2 cellular contexts compared by ENCODE assay signal in genomic region chr5:173301695-173302545, GRCh38.
TF ChIP-seq lines count a peak whose summit lies in the region.

No MANE protein-coding gene starts in this region.

TF ChIP-seq in Ishikawa, 13 proteins besides CTCF, POLR2A, EP300 and RAD21:
- no peak for TF ChIP-seq MAX (IDR thresholded peaks at IDR 0.05)
- TF ChIP-seq USF1 (IDR thresholded peaks at IDR 0.05) = no peak
- no peak for TF ChIP-seq TAF1 (IDR thresholded peaks at IDR 0.05; ENCODE audit: low read depth)
- peak; percentile 73; the same call in 1 of the 2 replicates for TF ChIP-seq ZBTB7A (IDR thresholded peaks at IDR 0.05; ENCODE audit: low read depth)
- TF ChIP-seq TEAD4 (IDR thresholded peaks at IDR 0.05) = no peak
- no peak for TF ChIP-seq CREB1 (IDR thresholded peaks at IDR 0.05; ENCODE audit: low read depth)
- no peak for TF ChIP-seq EGR1 (IDR thresholded peaks at IDR 0.05)
- TF ChIP-seq NFIC (IDR thresholded peaks at IDR 0.05) = peak; percentile 98; the same call in 1 of the 2 replicates

TF ChIP-seq in H1, 55 proteins besides CTCF, POLR2A, EP300 and RAD21:
- TF ChIP-seq RXRA (IDR thresholded peaks at IDR 0.05; ENCODE audit: insufficient read depth, low read depth, low read length) (no peak), TBP (IDR thresholded peaks at IDR 0.05; ENCODE audit: low read depth, low read length) (no peak), HDAC6 (IDR thresholded peaks at IDR 0.05; ENCODE audit: low read depth, low read length) (no peak), CBX5 (IDR thresholded peaks at IDR 0.05; ENCODE audit: low read depth, low read length) (no peak), NANOG (IDR thresholded peaks at IDR 0.05; ENCODE audit: insufficient read depth, low read depth, low read length, poor library complexity, severe bottlenecking) (no peak)
